ENCODE assay signal across 12 cellular contexts in genomic region chr3:183551930-183552329, GRCh38. TPM values are rescaled to one million over a fixed set of nuclear protein-coding genes. Genes with fewer than 3 reads are reported as not detected.
DNase-seq lines count a peak whose midpoint lies in the region; ATAC-seq lines count a peak whose summit lies in the region.
"Had no signal": no experiment of that assay in that cellular context is flagged by ENCODE, and none has a peak within 500 bp of the region (broad histone marks: within the 10 kb centered on the region; RNA-seq: fewer than 3 reads in every experiment).

No MANE protein-coding gene starts in this region.

- no peaks in the 10 kb centered on the region for H3K27me3 ChIP-seq in CD4-positive, CD25-positive, alpha-beta regulatory T cell (ENCODE audit: control insufficient read depth, insufficient read depth, low read length)
- H3K27me3 ChIP-seq in Karpas-422 (ENCODE audit: low read length): no peaks in the 10 kb centered on the region

- H3K9me2 ChIP-seq in Karpas-422 (replicated peaks; ENCODE audit: insufficient read depth, low read length): no peaks in the 10 kb centered on the region

- peaks cover 9% of the 10 kb centered on the region for H3K36me3 ChIP-seq in CD4-positive, CD25-positive, alpha-beta regulatory T cell (ENCODE audit: control insufficient read depth, insufficient read depth, low read length)
- H3K36me3 ChIP-seq in Karpas-422 (ENCODE audit: insufficient read depth, low read length): no peaks in the 10 kb centered on the region

- peaks cover 27% of the 10 kb centered on the region for H3K36me3 Mint-ChIP-seq in CD4-positive, CD25-positive, alpha-beta regulatory T cell
- H3K36me3 Mint-ChIP-seq in naive B cell: peaks cover 7 to 8% of the 10 kb centered on the region in 2 donors

- peaks cover 64% of the 10 kb centered on the region for H3K79me2 ChIP-seq in Karpas-422 (ENCODE audit: low read length)

- peak overlapping the region; percentile 98 to 100 (median 99) for H3K4me3 Mint-ChIP-seq in CD4-positive, CD25-positive, alpha-beta regulatory T cell
- H3K4me3 Mint-ChIP-seq in naive B cell: peak overlapping the region in 6 of 8 donors; percentile 89 to 100 (median 98)

- H3K9me3 Mint-ChIP-seq in CD4-positive, CD25-positive, alpha-beta regulatory T cell: no peaks in the 10 kb centered on the region
- peaks cover 0 to 2% (median 0%) of the 10 kb centered on the region in 7 donors for H3K9me3 Mint-ChIP-seq in naive B cell

- ATAC-seq in CD4-positive, CD25-positive, alpha-beta regulatory T cell (ENCODE audit: low read depth in 2 of 2): no peak
- no peak for ATAC-seq in naive B cell (ENCODE audit: low read depth in 2 of 2)
- ATAC-seq in GM18517 (IDR thresholded peaks at IDR 0.05; ENCODE audit: unreplicated experiment): no peak
- ATAC-seq in HG03280 (IDR thresholded peaks at IDR 0.05; ENCODE audit: unreplicated experiment): no peak
- no peak for ATAC-seq in HG03521 (IDR thresholded peaks at IDR 0.05; ENCODE audit: unreplicated experiment)

- peaks cover 56% of the 10 kb centered on the region for H3K4me1 ChIP-seq in CD4-positive, CD25-positive, alpha-beta regulatory T cell (ENCODE audit: control insufficient read depth, insufficient read depth, low read length, poor library complexity, severe bottlenecking)
- peaks cover 63% of the 10 kb centered on the region for H3K4me1 ChIP-seq in Karpas-422 (ENCODE audit: low read length)

- peaks cover 33 to 86% (median 67%) of the 10 kb centered on the region in 4 donors for H3K4me1 Mint-ChIP-seq in CD4-positive, CD25-positive, alpha-beta regulatory T cell
- H3K4me1 Mint-ChIP-seq in naive B cell: peaks cover 59 to 77% (median 71%) of the 10 kb centered on the region in 3 donors

- H4K20me1 ChIP-seq in Karpas-422 (ENCODE audit: insufficient read depth, low read depth, low read length): no peaks in the 10 kb centered on the region

- H2AFZ ChIP-seq in Karpas-422 (ENCODE audit: low read length): no peak overlapping the region

- peaks cover 4% of the 10 kb centered on the region for H3K27me3 Mint-ChIP-seq in CD4-positive, CD25-positive, alpha-beta regulatory T cell
- no peaks in the 10 kb centered on the region for H3K27me3 Mint-ChIP-seq in naive B cell

- peak overlapping the region; percentile 70 for H3K9ac ChIP-seq in Karpas-422 (ENCODE audit: low read length)

- no peak overlapping the region for H3K27ac ChIP-seq in CD4-positive, CD25-positive, alpha-beta regulatory T cell (ENCODE audit: insufficient read depth, low read length, poor library complexity, severe bottlenecking)
- H3K27ac ChIP-seq in Karpas-422 (ENCODE audit: low read length): peak overlapping the region; percentile 88

- no peaks in the 10 kb centered on the region for H3K9me3 ChIP-seq in CD4-positive, CD25-positive, alpha-beta regulatory T cell (ENCODE audit: control insufficient read depth in 2 of 2, low read length in 2 of 2)
- no peaks in the 10 kb centered on the region for H3K9me3 ChIP-seq in Karpas-422 (ENCODE audit: low read length)

- H3K4me2 ChIP-seq in Karpas-422 (ENCODE audit: low read depth, low read length, poor library complexity, severe bottlenecking): peak overlapping the region; percentile 89

- H3K27ac Mint-ChIP-seq in CD4-positive, CD25-positive, alpha-beta regulatory T cell: peak overlapping the region in 2 of 3 donors; percentile 63 to 80
- peak overlapping the region in 2 of 6 donors; percentile 21 to 95 for H3K27ac Mint-ChIP-seq in naive B cell

- peak in 2 of 3 donors; percentile 13 to 58 for DNase-seq in CD4-positive, CD25-positive, alpha-beta regulatory T cell
- DNase-seq in Karpas-422: peak; percentile 90
- peak; percentile 19 for DNase-seq in activated CD4-positive, alpha-beta T cell treated with anti-CD3 and anti-CD28 coated beads, Interleukin-2, amount 50 U/mL, for 1 hour
- no peak for DNase-seq in naive B cell
- DNase-seq in NCI-H187 treated with DMSO at 0.1 percent for 48 hours (lab: John Stamatoyannopoulos, UW): no peak
- DNase-seq: Calu3, KBM-7, left colon, NCI-H2171 had no signal

- peak overlapping the region; percentile 84 for H3K4me3 ChIP-seq in CD4-positive, CD25-positive, alpha-beta regulatory T cell (ENCODE audit: low read depth, low read length)
- peak overlapping the region; percentile 40 for H3K4me3 ChIP-seq in Karpas-422 (ENCODE audit: low read length)

RNA-seq across cellular contexts. Expression of gene KLHL6, which starts 3.6 kb away (rescaled TPM):
- total RNA-seq in CD4-positive, CD25-positive, alpha-beta regulatory T cell: 48.2 TPM
- polyA plus RNA-seq in CD4-positive, CD25-positive, alpha-beta regulatory T cell: 10 to 100 TPM; 17.8 to 21.8 (median 19.3) TPM
- total RNA-seq in Karpas-422 (2014; rRNA removed; shearing (Covaris generic); ENCODE audit: low replicate concordance): 41.1 and 50.9 TPM in 2 replicates
- polyA plus RNA-seq in naive B cell (ENCODE audit: low read depth in 6 of 6): 10 to 100 TPM in 5 of 6 donors, 1 to 10 TPM in 1; 5.0 to 22.1 (median 12.7) TPM
- total RNA-seq: Calu3 had no signal

Comparison
In these comparisons a context has a peak if more than half of its experiments do, and no peak if none do; other contexts are left out.
1. DNase-seq: peak in CD4-positive, CD25-positive, alpha-beta regulatory T cell (2 of 3), Karpas-422 (single experiment) and activated CD4-positive, alpha-beta T cell treated with anti-CD3 and anti-CD28 coated beads, Interleukin-2, amount 50 U/mL, for 1 hour (single experiment); none in naive B cell (single experiment) and NCI-H187 treated with DMSO at 0.1 percent for 48 hours (single experiment).